In the genomic region with DNA sequence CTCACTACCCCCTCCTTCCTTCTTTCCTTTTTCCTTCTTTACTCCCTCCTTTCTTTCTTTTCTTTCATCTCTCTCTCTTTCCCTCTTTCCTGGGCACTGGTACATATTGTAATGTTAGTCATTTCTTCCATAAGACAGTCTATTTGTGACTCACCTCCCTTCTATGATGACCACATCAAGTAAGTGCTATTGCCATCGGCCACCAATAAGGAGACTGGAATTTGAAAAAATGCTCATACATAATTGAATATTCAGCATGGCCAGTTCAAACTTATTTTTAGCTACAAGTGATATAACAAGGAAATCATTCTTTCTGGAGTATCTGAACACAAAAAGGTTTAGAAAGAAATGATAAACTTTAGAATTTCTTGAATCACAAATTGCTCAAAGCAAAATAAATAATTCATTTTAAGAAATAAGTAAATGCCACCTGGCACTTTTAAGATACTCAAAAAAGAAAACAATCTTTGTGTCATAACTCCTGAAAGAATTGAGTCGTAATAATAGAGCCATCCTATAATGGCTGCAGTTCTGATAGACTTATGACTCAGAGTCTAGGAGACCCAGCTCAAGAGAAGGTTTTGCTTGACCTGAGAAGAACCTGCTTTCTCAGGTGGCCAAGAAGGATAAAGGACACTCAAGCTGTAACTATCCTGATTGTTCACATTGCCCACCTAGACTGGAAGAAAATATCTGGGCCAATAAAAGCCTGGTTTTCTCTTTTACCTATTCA, we compare ENCODE assay signal across 19 cellular contexts. TPM values are rescaled to one million over a fixed set of nuclear protein-coding genes. Genes with fewer than 3 reads are reported as not detected.
DNase-seq lines count a peak whose midpoint lies in the region; ATAC-seq, FAIRE-seq and TF ChIP-seq lines count a peak whose summit lies in the region.
"Had no signal": no experiment of that assay in that cellular context is flagged by ENCODE, and none has a peak within 500 bp of the region (broad histone marks: within the 10 kb centered on the region; RNA-seq: fewer than 3 reads in every experiment).

No MANE protein-coding gene starts in this region.

- DNase-seq in AG04450 (ENCODE audit: low read depth, low spot score) (no peak), HPDE6-E6E7 (ENCODE audit: extremely low spot score) (peak; percentile 39), astrocyte (ENCODE audit: low read depth) (peak; percentile 96), hepatic stellate cell (ENCODE audit: low spot score) (peak; percentile 50), MG63 (no peak), upper lobe of right lung (no peak), endothelial cell (ENCODE audit: low spot score) (no peak), KBM-7 (no peak)
- DNase-seq: activated CD8-positive, alpha-beta memory T cell treated with anti-CD3 and anti-CD28 coated beads, Interleukin-2, amount 10 ng/mL, durations not matched to agents 7 days and 5 days; BE2C; DMS79 treated with DMSO at 0.1 percent for 48 hours; hypothalamus; NCI-H1417 treated with DMSO at 0.1 percent for 48 hours; NCI-H510A; occipital lobe; SHP77; WERI-Rb-1 had no signal

- CTCF ChIA-PET in AG04450 (lab: Charles Lee), result interaction anchor here (0.9 to 1.3 kb wide), 2 partner anchors 51 to 75 kb away, joined by 3 to 5 read pairs; no protein-coding TSS in a partner anchor

- peak overlapping the region; percentile 40 for H3K4me2 ChIP-seq in astrocyte (ENCODE audit: low read length)

- FAIRE-seq in astrocyte (lab: Jason Lieb, UNC), result peak; percentile 81
- FAIRE-seq: HepG2 had no signal

- H3K4me3 ChIP-seq in AG04450 (ENCODE audit: low read depth, low read length), result no peak overlapping the region
- H3K4me3 ChIP-seq in astrocyte (ENCODE audit: insufficient read depth, low read depth, low read length), result no peak overlapping the region
- no peak overlapping the region for H3K4me3 ChIP-seq in MG63
- H3K4me3 ChIP-seq in upper lobe of right lung, result no peak overlapping the region

- H3K9me3 ChIP-seq in AG04450 (ENCODE audit: control insufficient read depth, insufficient read depth, low read length) (no peaks in the 10 kb centered on the region), astrocyte (ENCODE audit: insufficient read depth, low read depth, low read length) (no peaks in the 10 kb centered on the region), MG63 (peaks cover 9% of the 10 kb centered on the region), upper lobe of right lung (no peaks in the 10 kb centered on the region)
- H3K9me3 ChIP-seq: BE2C had no signal

- H3K27ac ChIP-seq in AG04450 (ENCODE audit: low read depth, low read length) (peak overlapping the region; percentile 49), astrocyte (ENCODE audit: low read depth, low read length) (peak overlapping the region; percentile 87), upper lobe of right lung (no peak overlapping the region)
- H3K27ac ChIP-seq: WERI-Rb-1 had no signal

- no peak overlapping the region for H2AFZ ChIP-seq in astrocyte (ENCODE audit: low read depth, low read length)

- H3K27me3 ChIP-seq in AG04450 (ENCODE audit: control insufficient read depth, insufficient read depth, low read length) (no peaks in the 10 kb centered on the region), astrocyte (ENCODE audit: insufficient read depth, low read length) (no peaks in the 10 kb centered on the region), MG63 (no peaks in the 10 kb centered on the region), upper lobe of right lung (no peaks in the 10 kb centered on the region)
- H3K27me3 ChIP-seq: BE2C had no signal

- H3K27me3 Mint-ChIP-seq in astrocyte (ENCODE audit: low read depth, unreplicated experiment), result no peaks in the 10 kb centered on the region
- no peaks in the 10 kb centered on the region for H3K27me3 Mint-ChIP-seq in endothelial cell (ENCODE audit: unreplicated experiment)
- H3K27me3 Mint-ChIP-seq: activated CD8-positive, alpha-beta memory T cell treated with anti-CD3 and anti-CD28 coated beads, Interleukin-2, amount 10 ng/mL, durations not matched to agents 7 days and 5 days had no signal

- intact Hi-C loops in upper lobe of right lung (cut with DNase I), result no loop called here

- H3K9ac ChIP-seq in astrocyte (ENCODE audit: low read length), result peak overlapping the region; percentile 45

- H3K4me1 Mint-ChIP-seq in astrocyte (ENCODE audit: low read depth, unreplicated experiment) (peaks cover 22% of the 10 kb centered on the region), endothelial cell (ENCODE audit: unreplicated experiment) (peaks cover 3% of the 10 kb centered on the region)
- H3K4me1 Mint-ChIP-seq: activated CD8-positive, alpha-beta memory T cell treated with anti-CD3 and anti-CD28 coated beads, Interleukin-2, amount 10 ng/mL, durations not matched to agents 7 days and 5 days had no signal

- POLR2A ChIA-PET in AG04450 (lab: Yijun Ruan, JAX), result no interaction called here

- TF ChIP-seq CTCF in AG04450 (IDR thresholded peaks at IDR 0.05; ENCODE audit: low read depth, low read length) (no peak), astrocyte (IDR thresholded peaks at IDR 0.05; ENCODE audit: insufficient read depth, low read depth, low read length) (no peak), upper lobe of right lung (IDR thresholded peaks at IDR 0.05) (no peak), endothelial cell (IDR thresholded peaks at IDR 0.05; ENCODE audit: unreplicated experiment) (no peak)

- H3K4me1 ChIP-seq in astrocyte (ENCODE audit: insufficient read depth, low read length) (peaks cover 18% of the 10 kb centered on the region), upper lobe of right lung (peaks cover 4% of the 10 kb centered on the region)
- H3K4me1 ChIP-seq: BE2C had no signal

- H3K79me2 ChIP-seq in astrocyte (ENCODE audit: insufficient read depth, low read length), result no peaks in the 10 kb centered on the region

- no peak overlapping the region for H3K4me3 Mint-ChIP-seq in astrocyte (ENCODE audit: unreplicated experiment)
- no peak overlapping the region for H3K4me3 Mint-ChIP-seq in endothelial cell (ENCODE audit: unreplicated experiment)
- H3K4me3 Mint-ChIP-seq: activated CD8-positive, alpha-beta memory T cell treated with anti-CD3 and anti-CD28 coated beads, Interleukin-2, amount 10 ng/mL, durations not matched to agents 7 days and 5 days had no signal

- H4K20me1 ChIP-seq in astrocyte (ENCODE audit: insufficient read depth, low read length), result no peaks in the 10 kb centered on the region

- no peak for ATAC-seq in upper lobe of right lung
- ATAC-seq: activated CD8-positive, alpha-beta memory T cell treated with anti-CD3 and anti-CD28 coated beads, Interleukin-2, amount 10 ng/mL, durations not matched to agents 7 days and 5 days; activated naive CD4-positive, alpha-beta T cell treated with anti-CD3 and anti-CD28 coated beads, Interleukin-2, amount 50 U/mL, for 72 hours; HepG2 had no signal

- no peaks in the 10 kb centered on the region for H3K36me3 ChIP-seq in astrocyte (ENCODE audit: insufficient read depth, low read length)
- H3K36me3 ChIP-seq in MG63, result no peaks in the 10 kb centered on the region; the same call in none of the 2 replicates
- no peaks in the 10 kb centered on the region for H3K36me3 ChIP-seq in upper lobe of right lung
- H3K36me3 ChIP-seq: BE2C, WERI-Rb-1 had no signal

- peak overlapping the region; percentile 41 for H3K27ac Mint-ChIP-seq in astrocyte (ENCODE audit: unreplicated experiment)
- H3K27ac Mint-ChIP-seq in endothelial cell (ENCODE audit: unreplicated experiment), result no peak overlapping the region
- H3K27ac Mint-ChIP-seq: activated CD8-positive, alpha-beta memory T cell treated with anti-CD3 and anti-CD28 coated beads, Interleukin-2, amount 10 ng/mL, durations not matched to agents 7 days and 5 days; activated naive CD4-positive, alpha-beta T cell treated with anti-CD3 and anti-CD28 coated beads, Interleukin-2, amount 50 U/mL, for 72 hours had no signal

- no peaks in the 10 kb centered on the region for H3K36me3 Mint-ChIP-seq in astrocyte (ENCODE audit: low read depth, unreplicated experiment)
- H3K36me3 Mint-ChIP-seq in endothelial cell (ENCODE audit: low read depth, unreplicated experiment), result no peaks in the 10 kb centered on the region
- H3K36me3 Mint-ChIP-seq: activated CD8-positive, alpha-beta memory T cell treated with anti-CD3 and anti-CD28 coated beads, Interleukin-2, amount 10 ng/mL, durations not matched to agents 7 days and 5 days; activated naive CD4-positive, alpha-beta T cell treated with anti-CD3 and anti-CD28 coated beads, Interleukin-2, amount 50 U/mL, for 72 hours had no signal

- in situ Hi-C loops in KBM-7 (cut with MboI; ENCODE audit: low pct_unique_long_range_greater_than_20kb, low sequenced_read_pairs), result no loop called here

- H3K9me3 Mint-ChIP-seq in astrocyte (ENCODE audit: unreplicated experiment) (peaks cover 2% of the 10 kb centered on the region), endothelial cell (ENCODE audit: unreplicated experiment) (no peaks in the 10 kb centered on the region)

RNA-seq across cellular contexts. Expression of gene CCBE1, which starts 51.6 kb away (rescaled TPM):
- 40.4 and 51.5 TPM in 2 replicates for polyA plus RNA-seq in AG04450 (2011; rRNA removed)
- 50.1 and 58.8 TPM in 2 replicates for polyA minus RNA-seq in AG04450 (2011; rRNA and poly(A)+ RNA removed)
- total RNA-seq in astrocyte (2.7 and 4.1 TPM in 2 replicates), upper lobe of right lung (27.8 TPM), endothelial cell (ENCODE audit: unreplicated experiment) (1.2 TPM)
- 26.3 and 50.0 TPM in 2 replicates for total RNA-seq in MG63 (2014; rRNA removed; shearing (Covaris generic); ENCODE audit: low replicate concordance)
- total RNA-seq: HepG2 had no signal
- polyA plus RNA-seq: HepG2 had no signal

Comparison
In these comparisons a context has a peak if more than half of its experiments do, and no peak if none do; other contexts are left out.
1. DNase-seq: peak in HPDE6-E6E7 (single experiment), astrocyte (single experiment) and hepatic stellate cell (single experiment); none in AG04450 (single experiment), MG63 (single experiment), upper lobe of right lung (single experiment), endothelial cell (single experiment) and KBM-7 (single experiment).